In the genomic region with DNA sequence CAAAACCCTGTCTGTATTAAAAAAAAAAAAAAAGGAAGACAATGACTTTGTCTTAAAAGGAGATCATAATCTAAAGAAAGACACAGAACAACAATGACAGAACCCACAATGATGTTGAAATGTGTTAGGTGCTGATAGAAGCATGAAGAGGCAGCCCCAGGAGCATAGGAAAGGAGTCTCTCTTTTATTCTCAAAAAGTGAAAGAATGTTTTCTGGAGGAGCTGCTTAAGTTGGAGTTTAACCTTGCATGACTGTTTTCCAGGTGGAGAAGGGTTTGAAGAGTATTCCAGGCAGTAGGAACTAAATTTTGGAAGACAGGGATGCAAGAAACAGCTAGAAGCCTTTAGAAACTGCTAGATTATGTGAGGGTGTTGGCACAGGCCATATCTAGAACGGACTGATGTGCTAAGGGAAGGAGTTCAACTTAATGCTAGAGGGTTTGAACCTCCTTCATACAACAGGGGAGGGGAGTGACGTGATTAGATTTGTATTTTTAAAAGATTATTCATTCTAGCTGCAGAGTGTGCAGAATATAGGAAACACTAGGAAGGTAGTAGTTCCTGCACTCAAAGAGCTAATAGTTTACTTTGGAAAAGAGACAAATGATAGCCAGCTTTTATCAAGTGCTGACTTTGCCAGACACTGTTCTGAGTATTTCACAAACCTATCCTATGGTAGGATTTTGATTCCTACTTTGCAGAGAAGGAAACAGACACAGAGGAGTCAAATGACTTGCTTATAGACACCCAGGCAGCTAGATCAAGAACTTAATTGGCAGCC, we compare ENCODE assay signal across 19 cellular contexts. TPM values are rescaled to one million over a fixed set of nuclear protein-coding genes. Genes with fewer than 3 reads are reported as not detected.
A peak's percentile ranks its signal among the peaks of the same experiment; 100 is the strongest.
DNase-seq lines count a peak whose midpoint lies in the region; ATAC-seq, FAIRE-seq and TF ChIP-seq lines count a peak whose summit lies in the region.
"Had no signal": no experiment of that assay in that cellular context is flagged by ENCODE, and none has a peak within 500 bp of the region (broad histone marks: within the 10 kb centered on the region; RNA-seq: fewer than 3 reads in every experiment).

No MANE protein-coding gene starts in this region.

- no peak overlapping the region for H3K27ac ChIP-seq in ACC112 (ENCODE audit: low read depth, low read length)
- no peak overlapping the region for H3K27ac ChIP-seq in testis
- no peak overlapping the region for H3K27ac ChIP-seq in naive thymus-derived CD4-positive, alpha-beta T cell (ENCODE audit: low read depth, low read length)
- H3K27ac ChIP-seq: C4-2B had no signal

- TF ChIP-seq POLR2A in erythroblast (IDR thresholded peaks at IDR 0.05; ENCODE audit: low read length) (no peak), testis (IDR thresholded peaks at IDR 0.05) (no peak)

- peaks cover 0 to 5% (median 0%) of the 10 kb centered on the region in 11 donors for H3K9me3 Mint-ChIP-seq in naive thymus-derived CD4-positive, alpha-beta T cell
- H3K9me3 Mint-ChIP-seq: IgD-negative memory B cell had no signal

- no peaks in the 10 kb centered on the region for H3K4me1 ChIP-seq in ACC112 (ENCODE audit: control insufficient read depth, insufficient read depth, low read length, unreplicated experiment)
- H3K4me1 ChIP-seq in Loucy (ENCODE audit: insufficient read depth, low read length, poor library complexity, severe bottlenecking), result no peaks in the 10 kb centered on the region
- peaks cover 3% of the 10 kb centered on the region for H3K4me1 ChIP-seq in testis
- peaks cover 0 to 6% of the 10 kb centered on the region in 2 donors for H3K4me1 ChIP-seq in naive thymus-derived CD4-positive, alpha-beta T cell (ENCODE audit: control insufficient read depth in 2 of 2, insufficient read depth in 2 of 2, low read length in 2 of 2)

- H3K9me2 ChIP-seq in Loucy (replicated peaks; ENCODE audit: low read depth, low read length), result no peaks in the 10 kb centered on the region

- H2AFZ ChIP-seq in ACC112 (ENCODE audit: low read length, unreplicated experiment) (peak overlapping the region; percentile 23), Loucy (ENCODE audit: low read length) (peak overlapping the region; percentile 7)

- no peaks in the 10 kb centered on the region for H3K9me3 ChIP-seq in Loucy (ENCODE audit: insufficient read depth, low read depth, low read length)
- H3K9me3 ChIP-seq in T-helper 17 cell (ENCODE audit: control insufficient read depth, low read length, poor library complexity, severe bottlenecking), result no peaks in the 10 kb centered on the region
- no peaks in the 10 kb centered on the region for H3K9me3 ChIP-seq in testis
- no peaks in the 10 kb centered on the region for H3K9me3 ChIP-seq in naive thymus-derived CD4-positive, alpha-beta T cell (ENCODE audit: control insufficient read depth in 2 of 3, low read length in 3 of 3)

- H3K4me3 ChIP-seq in ACC112 (ENCODE audit: low read depth, low read length) (no peak overlapping the region), Loucy (ENCODE audit: low read length, poor library complexity, severe bottlenecking) (no peak overlapping the region), testis (no peak overlapping the region)
- no peak overlapping the region for H3K4me3 ChIP-seq in naive thymus-derived CD4-positive, alpha-beta T cell (ENCODE audit: low read length)
- H3K4me3 ChIP-seq: GM12878 had no signal

- H3K27me3 Mint-ChIP-seq in T-helper 17 cell, result no peaks in the 10 kb centered on the region
- H3K27me3 Mint-ChIP-seq in naive thymus-derived CD4-positive, alpha-beta T cell, result no peaks in the 10 kb centered on the region
- H3K27me3 Mint-ChIP-seq: IgD-negative memory B cell had no signal

- H4K20me1 ChIP-seq in Loucy (ENCODE audit: insufficient read depth, low read length, poor library complexity, severe bottlenecking), result peaks cover 3% of the 10 kb centered on the region

- H3K79me2 ChIP-seq in ACC112 (ENCODE audit: control insufficient read depth, insufficient read depth, low read length, unreplicated experiment) (peaks cover 3% of the 10 kb centered on the region), Loucy (ENCODE audit: insufficient read depth, low read length) (peaks cover 10% of the 10 kb centered on the region)

- H3K27ac Mint-ChIP-seq in T-helper 17 cell, result peak overlapping the region; percentile 82
- no peak overlapping the region for H3K27ac Mint-ChIP-seq in naive thymus-derived CD4-positive, alpha-beta T cell

- intact Hi-C loops in posterior vena cava (cut with DNase I) (no loop called here), testis (cut with DNase I; ENCODE audit: low total_unique reads) (no loop called here)
- intact Hi-C loops in naive thymus-derived CD4-positive, alpha-beta T cell (cut with micrococcal nuclease), result loop anchor here in 1 of 2 donors (10.0 kb wide), 1 partner anchor 729 kb away; a partner anchor contains a TSS

- POLR2A ChIA-PET in naive thymus-derived CD4-positive, alpha-beta T cell (lab: Charles Lee), result interaction anchor here (0.6 to 0.8 kb wide), 2 partner anchors 26 to 388 kb away, joined by 3 to 7 read pairs; no protein-coding TSS in a partner anchor

- CTCF ChIA-PET in naive thymus-derived CD4-positive, alpha-beta T cell (lab: Charles Lee), result interaction anchor here (0.7 kb wide), 1 partner anchor 470 kb away, joined by 3 read pairs; no protein-coding TSS in a partner anchor

- H3K36me3 ChIP-seq in ACC112 (ENCODE audit: insufficient read depth, low read length) (no peaks in the 10 kb centered on the region), Loucy (ENCODE audit: insufficient read depth, low read length) (no peaks in the 10 kb centered on the region; the same call in 1 of the 2 replicates), testis (ENCODE audit: low read depth, missing control alignments) (no peaks in the 10 kb centered on the region)
- H3K36me3 ChIP-seq in naive thymus-derived CD4-positive, alpha-beta T cell (ENCODE audit: control insufficient read depth in 2 of 3, insufficient read depth in 3 of 3, low read length in 3 of 3), result peaks cover 0 to 4% (median 0%) of the 10 kb centered on the region in 3 experiments

- ATAC-seq in T-helper 17 cell, result no peak
- ATAC-seq in naive thymus-derived CD4-positive, alpha-beta T cell, result no peak
- ATAC-seq: GM12878 had no signal

- H3K9ac ChIP-seq in Loucy (ENCODE audit: low read depth, low read length, poor library complexity, severe bottlenecking), result no peak overlapping the region

- TF ChIP-seq CTCF in Loucy (conservative IDR thresholded peaks at IDR 0.05; ENCODE audit: low read length) (no peak), D721Med (IDR thresholded peaks at IDR 0.05; ENCODE audit: insufficient read depth, missing control alignments) (no peak), testis (IDR thresholded peaks at IDR 0.05) (no peak)

- H3K4me1 Mint-ChIP-seq in T-helper 17 cell, result peaks cover 14% of the 10 kb centered on the region
- H3K4me1 Mint-ChIP-seq in naive thymus-derived CD4-positive, alpha-beta T cell, result peaks cover 4 to 20% (median 15%) of the 10 kb centered on the region in 7 donors

- H3K36me3 Mint-ChIP-seq in T-helper 17 cell (ENCODE audit: low read depth), result peaks cover 5% of the 10 kb centered on the region
- H3K36me3 Mint-ChIP-seq in naive thymus-derived CD4-positive, alpha-beta T cell, result peaks cover 0 to 4% (median 3%) of the 10 kb centered on the region in 5 donors
- H3K36me3 Mint-ChIP-seq: IgD-negative memory B cell had no signal

- WGBS in testis, 2 donors, result 35 to 43% methylated on average over 2 of the region's 2 CpGs

- H3K4me3 Mint-ChIP-seq in T-helper 17 cell, result no peak overlapping the region
- peak overlapping the region in 1 of 10 donors; percentile 40 for H3K4me3 Mint-ChIP-seq in naive thymus-derived CD4-positive, alpha-beta T cell

- H3F3A ChIP-seq in Loucy (ENCODE audit: low read depth), result no peaks in the 10 kb centered on the region

- DNase-seq in T-helper 17 cell (no peak), erythroblast (lab: John Stamatoyannopoulos, UW) (peak; percentile 63 to 79), posterior vena cava (ENCODE audit: low spot score) (no peak), D721Med (ENCODE audit: insufficient read length, low spot score) (no peak), testis (no peak)
- DNase-seq in naive thymus-derived CD4-positive, alpha-beta T cell, result no peak
- DNase-seq: HCEC 1CT, NCI-H1105 treated with DMSO at 0.1 percent for 48 hours, NCI-H187 treated with DMSO at 0.1 percent for 48 hours, NCI-H2171, NCI-H446 treated with DMSO at 0.1 percent for 48 hours, NCI-H748 treated with DMSO at 0.1 percent for 48 hours, RPMI8226 had no signal

- no peak overlapping the region for H3K4me2 ChIP-seq in Loucy (ENCODE audit: low read depth, low read length, poor library complexity, severe bottlenecking)

- H3K27me3 ChIP-seq in ACC112 (ENCODE audit: insufficient read depth, low read length), result no peaks in the 10 kb centered on the region
- peaks cover 5% of the 10 kb centered on the region for H3K27me3 ChIP-seq in Loucy (ENCODE audit: insufficient read depth, low read length, poor library complexity, severe bottlenecking)
- no peaks in the 10 kb centered on the region for H3K27me3 ChIP-seq in testis
- no peaks in the 10 kb centered on the region for H3K27me3 ChIP-seq in naive thymus-derived CD4-positive, alpha-beta T cell (ENCODE audit: control insufficient read depth in 2 of 2, insufficient read depth in 2 of 2, low read length in 2 of 2)

- FAIRE-seq in D721Med (lab: Jason Lieb, UNC), result no peak
- FAIRE-seq: GM12878, GM18507 had no signal

RNA-seq across cellular contexts. Expression of a gene that starts 4.6 kb away (rescaled TPM):
- 1,000 to 10,000 TPM; 1,682 to 1,686 TPM for total RNA-seq in T-helper 17 cell
- 100 to 1,000 TPM; 889 to 892 TPM for total RNA-seq in posterior vena cava
- total RNA-seq in testis, result 100 to 1,000 TPM; 343 to 498 TPM
- 600 TPM for polyA plus RNA-seq in testis (ENCODE audit: insufficient read depth, low read depth, low replicate concordance)
- total RNA-seq in naive thymus-derived CD4-positive, alpha-beta T cell, result 1,000 to 10,000 TPM; 1,134 to 1,668 (median 1,601) TPM
- polyA plus RNA-seq in naive thymus-derived CD4-positive, alpha-beta T cell, result 100 to 1,000 TPM; 697 to 787 TPM

RNA-seq across cellular contexts. Expression of a gene that starts 4.7 kb away (rescaled TPM):
- total RNA-seq in T-helper 17 cell (10 to 100 TPM; 53.5 to 53.7 TPM), posterior vena cava (100 to 1,000 TPM; 139 to 204 TPM), testis (10 to 100 TPM; 49.4 to 53.0 TPM)
- polyA plus RNA-seq in testis (ENCODE audit: insufficient read depth, low read depth, low replicate concordance), result 32.0 TPM
- 10 to 100 TPM; 43.5 to 94.7 (median 46.7) TPM for total RNA-seq in naive thymus-derived CD4-positive, alpha-beta T cell
- 10 to 100 TPM; 70.2 to 78.1 TPM for polyA plus RNA-seq in naive thymus-derived CD4-positive, alpha-beta T cell

RNA-seq across cellular contexts. Expression of a gene that starts 31.8 kb away (rescaled TPM):
- total RNA-seq in T-helper 17 cell, result 10 to 100 TPM; 54.3 to 60.9 TPM
- 10 to 100 TPM; 46.7 to 47.9 TPM for total RNA-seq in posterior vena cava
- total RNA-seq in testis, result 10 to 100 TPM; 68.8 to 91.8 TPM
- 49.6 TPM for polyA plus RNA-seq in testis (ENCODE audit: insufficient read depth, low read depth, low replicate concordance)
- total RNA-seq in naive thymus-derived CD4-positive, alpha-beta T cell, result 10 to 100 TPM; 44.9 to 57.7 (median 51.4) TPM
- polyA plus RNA-seq in naive thymus-derived CD4-positive, alpha-beta T cell, result 1 to 10 TPM; 3.1 to 4.9 TPM

Comparison
In these comparisons a context has a peak if more than half of its experiments do, and no peak if none do; other contexts are left out.
1. DNase-seq: peak in erythroblast (2 of 2); none in T-helper 17 cell (0 of 3), posterior vena cava (single experiment), D721Med (single experiment), testis (single experiment) and naive thymus-derived CD4-positive, alpha-beta T cell (0 of 9).